1 cellular context compared by ENCODE assay signal in the genomic region with DNA sequence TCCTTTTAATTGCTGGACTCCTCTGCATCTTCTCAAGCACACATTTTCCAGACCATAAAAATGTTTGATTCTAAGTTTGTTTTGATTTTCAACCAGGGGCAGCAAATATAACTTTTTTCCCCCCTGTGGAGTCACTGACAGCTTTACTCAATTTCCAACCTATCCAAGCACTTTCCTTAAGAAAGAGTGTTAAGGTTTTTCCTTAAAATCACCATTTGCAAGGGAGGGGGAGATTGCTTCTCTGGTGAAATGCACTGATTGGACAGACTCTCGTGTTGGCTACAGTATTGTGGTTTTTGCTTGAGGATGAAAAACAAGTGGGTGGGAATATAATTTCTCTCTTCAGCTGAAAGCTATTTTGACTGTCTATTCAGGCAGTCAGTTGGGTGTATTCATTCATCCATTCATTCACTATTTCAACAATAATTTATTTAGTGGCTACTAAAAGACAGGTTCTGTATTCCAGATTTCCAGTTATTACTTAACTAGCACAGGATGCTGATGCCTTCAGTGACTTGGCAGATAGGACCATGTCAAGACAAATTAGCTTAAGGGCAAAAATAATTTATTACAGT.
TF ChIP-seq lines count a peak whose summit lies in the region.

No MANE protein-coding gene starts in this region.

TF ChIP-seq in SK-N-SH, 30 proteins besides CTCF, POLR2A, EP300 and RAD21 (continued from another document):
- TF ChIP-seq EZH2phosphoT487 (IDR thresholded peaks at IDR 0.05; ENCODE audit: borderline replicate concordance, low read depth) (no peak), TCF12 (IDR thresholded peaks at IDR 0.05) (no peak), TEAD4 (IDR thresholded peaks at IDR 0.05; ENCODE audit: borderline replicate concordance, insufficient read depth) (no peak), CHD2 (IDR thresholded peaks at IDR 0.05; ENCODE audit: low read length, partially characterized antibody) (no peak), GABPA (IDR thresholded peaks at IDR 0.05; ENCODE audit: low read depth) (no peak), FOXJ3 (CRISPR knock-in tag; IDR thresholded peaks at IDR 0.05) (no peak), POLR2AphosphoS5 (IDR thresholded peaks at IDR 0.05; ENCODE audit: low read depth, low read length) (no peak), FOSL2 (IDR thresholded peaks at IDR 0.05; ENCODE audit: borderline replicate concordance, low read depth) (no peak), TAF1 (IDR thresholded peaks at IDR 0.05; ENCODE audit: borderline replicate concordance, low read depth, low read length) (no peak)
- TF ChIP-seq, protein P1, sequence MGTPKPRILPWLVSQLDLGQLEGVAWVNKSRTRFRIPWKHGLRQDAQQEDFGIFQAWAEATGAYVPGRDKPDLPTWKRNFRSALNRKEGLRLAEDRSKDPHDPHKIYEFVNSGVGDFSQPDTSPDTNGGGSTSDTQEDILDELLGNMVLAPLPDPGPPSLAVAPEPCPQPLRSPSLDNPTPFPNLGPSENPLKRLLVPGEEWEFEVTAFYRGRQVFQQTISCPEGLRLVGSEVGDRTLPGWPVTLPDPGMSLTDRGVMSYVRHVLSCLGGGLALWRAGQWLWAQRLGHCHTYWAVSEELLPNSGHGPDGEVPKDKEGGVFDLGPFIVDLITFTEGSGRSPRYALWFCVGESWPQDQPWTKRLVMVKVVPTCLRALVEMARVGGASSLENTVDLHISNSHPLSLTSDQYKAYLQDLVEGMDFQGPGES (IDR thresholded peaks at IDR 0.05; ENCODE audit: low read depth, low read length), result no peak
- TF ChIP-seq, protein P2, sequence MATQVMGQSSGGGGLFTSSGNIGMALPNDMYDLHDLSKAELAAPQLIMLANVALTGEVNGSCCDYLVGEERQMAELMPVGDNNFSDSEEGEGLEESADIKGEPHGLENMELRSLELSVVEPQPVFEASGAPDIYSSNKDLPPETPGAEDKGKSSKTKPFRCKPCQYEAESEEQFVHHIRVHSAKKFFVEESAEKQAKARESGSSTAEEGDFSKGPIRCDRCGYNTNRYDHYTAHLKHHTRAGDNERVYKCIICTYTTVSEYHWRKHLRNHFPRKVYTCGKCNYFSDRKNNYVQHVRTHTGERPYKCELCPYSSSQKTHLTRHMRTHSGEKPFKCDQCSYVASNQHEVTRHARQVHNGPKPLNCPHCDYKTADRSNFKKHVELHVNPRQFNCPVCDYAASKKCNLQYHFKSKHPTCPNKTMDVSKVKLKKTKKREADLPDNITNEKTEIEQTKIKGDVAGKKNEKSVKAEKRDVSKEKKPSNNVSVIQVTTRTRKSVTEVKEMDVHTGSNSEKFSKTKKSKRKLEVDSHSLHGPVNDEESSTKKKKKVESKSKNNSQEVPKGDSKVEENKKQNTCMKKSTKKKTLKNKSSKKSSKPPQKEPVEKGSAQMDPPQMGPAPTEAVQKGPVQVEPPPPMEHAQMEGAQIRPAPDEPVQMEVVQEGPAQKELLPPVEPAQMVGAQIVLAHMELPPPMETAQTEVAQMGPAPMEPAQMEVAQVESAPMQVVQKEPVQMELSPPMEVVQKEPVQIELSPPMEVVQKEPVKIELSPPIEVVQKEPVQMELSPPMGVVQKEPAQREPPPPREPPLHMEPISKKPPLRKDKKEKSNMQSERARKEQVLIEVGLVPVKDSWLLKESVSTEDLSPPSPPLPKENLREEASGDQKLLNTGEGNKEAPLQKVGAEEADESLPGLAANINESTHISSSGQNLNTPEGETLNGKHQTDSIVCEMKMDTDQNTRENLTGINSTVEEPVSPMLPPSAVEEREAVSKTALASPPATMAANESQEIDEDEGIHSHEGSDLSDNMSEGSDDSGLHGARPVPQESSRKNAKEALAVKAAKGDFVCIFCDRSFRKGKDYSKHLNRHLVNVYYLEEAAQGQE (IDR thresholded peaks at IDR 0.05; ENCODE audit: low read depth, low read length), result no peak
TF ChIP-seq in SK-N-SH: peak in this region for 0.
